1 cellular context compared by ENCODE assay signal in the genomic region with DNA sequence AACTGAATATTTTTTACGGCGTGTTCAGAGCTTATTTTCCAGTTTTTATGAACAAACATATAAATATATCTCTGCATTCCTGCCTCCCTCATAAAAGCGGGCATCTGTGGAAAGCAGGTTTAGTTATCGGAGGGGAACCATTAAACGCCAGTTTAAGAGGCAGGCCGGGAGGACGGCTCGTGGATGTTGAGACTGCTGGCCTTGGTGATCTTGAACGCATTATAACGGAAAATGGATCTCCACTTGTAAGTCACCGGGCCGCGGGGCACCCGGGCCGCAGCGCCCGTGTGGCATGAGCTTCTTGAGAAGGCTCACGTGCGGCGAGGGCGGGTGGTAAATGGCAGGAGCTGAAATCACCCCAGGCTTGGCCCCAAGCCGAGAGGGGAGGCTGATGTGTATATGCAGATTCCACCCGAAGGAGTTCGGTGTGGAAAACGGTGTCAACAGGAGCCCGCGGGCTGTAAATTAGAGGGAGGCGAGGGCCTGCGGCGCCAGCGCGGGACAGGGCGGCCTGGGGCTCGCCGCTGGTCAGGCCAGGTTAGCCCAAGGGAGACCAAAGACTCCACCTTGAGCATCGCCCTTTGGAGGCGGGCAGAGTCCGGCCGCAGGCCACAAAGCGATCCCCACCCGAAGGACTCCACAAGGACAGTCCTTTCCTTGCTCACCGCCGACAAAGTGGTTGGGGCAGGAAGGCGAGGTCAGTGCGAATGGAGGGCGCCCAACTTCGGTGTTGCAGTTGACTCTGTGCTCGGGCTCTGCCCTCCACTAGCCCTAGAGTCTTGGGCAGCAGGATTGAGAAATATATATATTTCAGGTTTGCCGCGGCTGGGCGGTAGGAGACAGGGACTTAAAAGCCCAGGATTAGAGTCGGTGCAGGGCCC.
A peak's percentile ranks its signal among the peaks of the same experiment; 100 is the strongest.
TF ChIP-seq lines count a peak whose summit lies in the region.

No MANE protein-coding gene starts in this region.

TF ChIP-seq in H1, 55 proteins besides CTCF, POLR2A, EP300 and RAD21:
- TF ChIP-seq SUZ12 (IDR thresholded peaks at IDR 0.05; ENCODE audit: low read length), result peak; percentile 99
- no peak for TF ChIP-seq E2F6 (IDR thresholded peaks at IDR 0.05)
- peak; percentile 99 for TF ChIP-seq EZH2 (IDR thresholded peaks at IDR 0.05; ENCODE audit: low read depth, low read length, severe bottlenecking)
- no peak for TF ChIP-seq BRCA1 (IDR thresholded peaks at IDR 0.05; ENCODE audit: low read depth, low read length)
- no peak for TF ChIP-seq SRF (IDR thresholded peaks at IDR 0.05; ENCODE audit: low read depth, low read length)
- no peak for TF ChIP-seq CEBPB (IDR thresholded peaks at IDR 0.05; ENCODE audit: low read depth, low read length)
- TF ChIP-seq TBP (IDR thresholded peaks at IDR 0.05; ENCODE audit: low read depth, low read length), result peak; percentile 37; the same call in 1 of the 2 replicates
- peak; percentile 44 for TF ChIP-seq CTBP2 (IDR thresholded peaks at IDR 0.05; ENCODE audit: borderline replicate concordance, insufficient read depth, insufficient read length, low read length)
- TF ChIP-seq RNF2 (IDR thresholded peaks at IDR 0.05; ENCODE audit: borderline replicate concordance, low read depth, low read length, missing control alignments, poor library complexity, severe bottlenecking), result peak; percentile 96
